Comparison of ENCODE assay signal across 9 cellular contexts in the genomic region with DNA sequence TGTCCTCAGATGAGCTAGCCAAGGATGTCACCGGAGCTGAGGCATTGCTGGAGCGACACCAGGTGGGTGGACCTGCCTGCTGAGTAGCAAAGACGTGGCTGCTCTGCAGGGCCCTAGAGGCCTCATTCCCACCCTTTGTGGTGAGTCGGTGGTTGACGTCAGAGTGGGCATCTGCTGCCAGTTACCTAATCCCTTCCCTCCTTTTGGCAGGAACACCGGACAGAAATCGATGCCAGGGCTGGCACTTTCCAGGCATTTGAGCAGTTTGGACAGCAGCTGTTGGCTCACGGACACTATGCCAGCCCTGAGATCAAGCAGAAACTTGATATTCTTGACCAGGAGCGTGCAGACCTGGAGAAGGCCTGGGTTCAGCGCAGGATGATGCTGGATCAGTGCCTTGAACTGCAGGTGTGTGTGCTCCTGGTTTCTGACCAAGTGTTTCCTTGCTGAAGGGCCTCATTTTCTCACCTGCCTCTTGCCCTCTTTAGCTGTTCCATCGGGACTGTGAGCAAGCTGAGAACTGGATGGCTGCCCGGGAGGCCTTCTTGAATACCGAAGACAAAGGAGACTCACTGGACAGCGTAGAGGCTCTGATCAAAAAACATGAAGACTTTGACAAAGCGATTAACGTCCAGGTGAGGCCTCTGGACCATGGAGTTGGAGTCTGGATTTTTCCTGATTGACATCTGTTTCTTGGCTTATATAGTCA. TPM values are rescaled to one million over a fixed set of nuclear protein-coding genes. Genes with fewer than 3 reads are reported as not detected.
DNase-seq lines count a peak whose midpoint lies in the region; ATAC-seq and TF ChIP-seq lines count a peak whose summit lies in the region.
"Had no signal": no experiment of that assay in that cellular context is flagged by ENCODE, and none has a peak within 500 bp of the region (broad histone marks: within the 10 kb centered on the region; RNA-seq: fewer than 3 reads in every experiment).

No MANE protein-coding gene starts in this region.

- TF ChIP-seq POLR2A in stomach (IDR thresholded peaks at IDR 0.05): no peak

- ATAC-seq in left cardiac atrium (peak; percentile 97), GM21447 (IDR thresholded peaks at IDR 0.05; ENCODE audit: unreplicated experiment) (no peak)

- H3K27me3 ChIP-seq in stomach: no peaks in the 10 kb centered on the region

- H3K36me3 ChIP-seq in stomach: peaks cover 82 to 100% (median 100%) of the 10 kb centered on the region in 4 donors

- no peak overlapping the region for H3K4me3 ChIP-seq in astrocyte of the spinal cord (ENCODE audit: low read depth, low read length)
- no peak overlapping the region for H3K4me3 ChIP-seq in stomach

- WGBS in stomach, 5 donors: 75 to 88% (median 76%) methylated on average over 16 of the region's 16 CpGs

- peak; percentile 71 for TF ChIP-seq EP300 in stomach (IDR thresholded peaks at IDR 0.05)

- in situ Hi-C loops in astrocyte of the spinal cord (cut with HindIII; ENCODE audit: low sequenced_read_pairs): no loop called here

- peak overlapping the region in 3 of 5 donors; percentile 56 to 81 (median 67) for H3K27ac ChIP-seq in stomach

- H3K4me1 ChIP-seq in stomach: peaks cover 0 to 7% (median 0%) of the 10 kb centered on the region in 4 donors

- TF ChIP-seq CTCF in astrocyte of the spinal cord (IDR thresholded peaks at IDR 0.05; ENCODE audit: low read depth, low read length): no peak
- TF ChIP-seq CTCF in stomach (IDR thresholded peaks at IDR 0.05): no peak

- no peaks in the 10 kb centered on the region for H3K9me3 ChIP-seq in stomach

- intact Hi-C loops in left cardiac atrium (cut with DNase I) (no loop called here), stomach (cut with DNase I; ENCODE audit: low total_unique reads) (no loop called here)

- DNase-seq in NCI-H1105 (lab: John Stamatoyannopoulos, UW) (peak; percentile 92), astrocyte of the spinal cord (ENCODE audit: low read depth, low spot score) (peak; percentile 63), left cardiac atrium (peak; percentile 87), stomach (peak; percentile 66), mesenteric fat pad (ENCODE audit: low spot score) (no peak), dermis blood vessel endothelial cell (no peak)
- DNase-seq in activated effector memory CD4-positive, alpha-beta T cell treated with Interleukin-2 at 50 U/mL for 16 hours: no peak
- DNase-seq: stimulated activated CD4-positive, alpha-beta T cell treated with anti-CD3 and anti-CD28 coated beads, Interleukin-2, amount 100 ng/mL, for 24 hours had no signal

RNA-seq across cellular contexts. Expression of a gene that starts 48.9 kb away (rescaled TPM):
- total RNA-seq in left cardiac atrium (10 to 100 TPM; 12.8 to 20.3 TPM), stomach (100 to 1,000 TPM in 2 of 5 donors, 10 to 100 TPM in 2, 1 to 10 TPM in 1; 2.9 to 125 (median 33.9) TPM), mesenteric fat pad (9.8 TPM), dermis blood vessel endothelial cell (49.7 and 95.8 TPM in 2 replicates)
- 10 to 100 TPM; 46.3 to 67.5 (median 60.2) TPM for polyA plus RNA-seq in stomach

RNA-seq across cellular contexts. Expression of a gene that starts 55.4 kb away (rescaled TPM):
- total RNA-seq in left cardiac atrium: 100 to 1,000 TPM; 277 to 336 TPM
- total RNA-seq in stomach: 100 to 1,000 TPM; 272 to 726 (median 399) TPM
- 100 to 1,000 TPM in 1 of 3 donors, 10 to 100 TPM in 2; 41.4 to 104 (median 49.0) TPM for polyA plus RNA-seq in stomach
- 361 TPM for total RNA-seq in mesenteric fat pad
- 505 and 734 TPM in 2 replicates for total RNA-seq in dermis blood vessel endothelial cell

Comparison
In these comparisons a context has a peak if more than half of its experiments do, and no peak if none do; other contexts are left out.
1. DNase-seq: peak in NCI-H1105 (single experiment), astrocyte of the spinal cord (single experiment), left cardiac atrium (single experiment) and stomach (single experiment); none in mesenteric fat pad (single experiment), activated effector memory CD4-positive, alpha-beta T cell treated with Interleukin-2 at 50 U/mL for 16 hours (single experiment) and dermis blood vessel endothelial cell (single experiment).